8 cellular contexts compared by ENCODE assay signal in the genomic region with DNA sequence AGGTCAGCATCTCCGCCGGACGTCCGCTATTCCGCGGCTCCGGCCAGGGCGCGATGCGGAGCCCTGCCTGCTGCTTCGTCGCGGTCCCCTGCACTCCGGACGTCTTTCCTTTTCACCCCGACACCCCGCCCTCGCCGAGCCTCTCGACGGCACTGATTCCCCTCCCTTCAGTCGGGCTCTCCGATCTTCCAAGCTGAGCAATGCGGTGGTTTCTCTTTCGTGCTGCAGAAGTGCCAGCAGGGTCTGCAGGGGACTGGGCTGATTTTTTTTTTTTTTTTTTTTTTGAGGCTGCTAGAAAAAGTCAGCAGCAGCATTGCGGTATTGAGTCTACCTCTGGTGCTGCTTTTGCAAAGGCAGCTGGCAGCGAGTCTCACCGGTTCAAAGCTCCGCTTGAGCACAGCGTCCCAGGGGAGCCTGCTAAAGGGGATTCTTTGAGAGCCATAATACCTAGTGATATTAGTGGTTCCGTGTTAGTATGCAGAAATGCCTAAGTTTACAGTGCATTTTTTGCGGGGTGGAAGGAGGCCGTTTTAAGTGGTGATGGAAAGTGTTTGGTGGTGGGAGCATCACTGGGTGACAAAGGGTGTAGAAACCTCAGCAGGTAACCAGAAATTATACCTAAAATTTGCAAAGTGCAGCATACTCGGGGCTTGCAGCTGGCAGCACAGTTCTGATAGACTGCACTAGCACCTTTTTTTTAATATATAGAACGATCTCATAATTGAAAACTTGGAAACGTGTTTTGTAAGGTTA. TPM values are rescaled to one million over a fixed set of nuclear protein-coding genes. Genes with fewer than 3 reads are reported as not detected.
A peak's percentile ranks its signal among the peaks of the same experiment; 100 is the strongest.
DNase-seq lines count a peak whose midpoint lies in the region; ATAC-seq and TF ChIP-seq lines count a peak whose summit lies in the region.

No MANE protein-coding gene starts in this region.

- H3K4me2 ChIP-seq in KMS-11 (peak overlapping the region; percentile 52), trophoblast cell (ENCODE audit: low read length) (peak overlapping the region; percentile 94)

- H3K4ac ChIP-seq in trophoblast cell (ENCODE audit: low read depth, low read length) = peak overlapping the region; percentile 47

- H3K9ac ChIP-seq in KMS-11 (peak overlapping the region; percentile 42; the same call in 1 of the 2 replicates), trophoblast cell (ENCODE audit: low read length) (peak overlapping the region; percentile 60)

- H2AFZ ChIP-seq in KMS-11 (ENCODE audit: low read depth) (peak overlapping the region; percentile 38), trophoblast cell (ENCODE audit: insufficient read depth, low read length, poor library complexity) (peak overlapping the region; percentile 86)

- no CpG with 5 or more reads among the region's 36 CpGs for WGBS in trophoblast cell (ENCODE audit: extremely low coverage, insufficient coverage, insufficient read length)

- H3K23ac ChIP-seq in trophoblast cell (ENCODE audit: low read length) = no peak overlapping the region

- H4K91ac ChIP-seq in trophoblast cell (ENCODE audit: low read depth, low read length) = no peak overlapping the region

- H3K27me3 Mint-ChIP-seq in activated naive CD4-positive, alpha-beta T cell treated with anti-CD3 and anti-CD28 coated beads, Interleukin-2, amount 50 U/mL, for 24 hours = no peaks in the 10 kb centered on the region
- no peaks in the 10 kb centered on the region for H3K27me3 Mint-ChIP-seq in type B pancreatic cell

- H3K79me2 ChIP-seq in KMS-11 (ENCODE audit: insufficient read depth, low read depth) (peaks cover 38% of the 10 kb centered on the region), trophoblast cell (ENCODE audit: control insufficient read depth, insufficient read depth, low read length, poor library complexity) (peaks cover 6% of the 10 kb centered on the region)

- in situ Hi-C loops in SK-MEL-5 (cut with HindIII; ENCODE audit: low pct_unique_long_range_greater_than_20kb, low sequenced_read_pairs) = no loop called here

- peaks cover 32% of the 10 kb centered on the region for H3K4me1 ChIP-seq in KMS-11 (ENCODE audit: low read depth, poor library complexity, severe bottlenecking)
- H3K4me1 ChIP-seq in trophoblast cell (ENCODE audit: control insufficient read depth in 1 of 2, insufficient read depth in 2 of 2, low read length in 2 of 2) = peaks cover 6 to 8% of the 10 kb centered on the region in 2 experiments

- H2BK120ac ChIP-seq in trophoblast cell (ENCODE audit: insufficient read depth, low read length, poor library complexity) = peak overlapping the region; percentile 49

- H3K9me3 ChIP-seq in trophoblast cell (ENCODE audit: insufficient read depth, low read depth, low read length) = no peaks in the 10 kb centered on the region

- H2BK5ac ChIP-seq in trophoblast cell (ENCODE audit: low read depth, low read length, poor library complexity) = peak overlapping the region; percentile 93

- H3K27me3 ChIP-seq in KMS-11 (ENCODE audit: insufficient read depth, low read depth) = no peaks in the 10 kb centered on the region
- no peaks in the 10 kb centered on the region for H3K27me3 ChIP-seq in trophoblast cell (ENCODE audit: insufficient read depth, low read length)

- H3K36me3 ChIP-seq in KMS-11 (ENCODE audit: insufficient read depth) (no peaks in the 10 kb centered on the region), trophoblast cell (ENCODE audit: control insufficient read depth in 1 of 2, insufficient read depth in 2 of 2, low read length in 2 of 2) (no peaks in the 10 kb centered on the region)

- peak overlapping the region; percentile 86 for H3K27ac Mint-ChIP-seq in activated naive CD4-positive, alpha-beta T cell treated with anti-CD3 and anti-CD28 coated beads, Interleukin-2, amount 50 U/mL, for 24 hours
- H3K27ac Mint-ChIP-seq in type B pancreatic cell = peak overlapping the region; percentile 96

- peaks cover 72% of the 10 kb centered on the region for H3K4me1 Mint-ChIP-seq in activated naive CD4-positive, alpha-beta T cell treated with anti-CD3 and anti-CD28 coated beads, Interleukin-2, amount 50 U/mL, for 24 hours
- H3K4me1 Mint-ChIP-seq in type B pancreatic cell (ENCODE audit: unreplicated experiment) = peaks cover 44% of the 10 kb centered on the region

- peak; percentile 75 for DNase-seq in Daoy (ENCODE audit: low read depth)
- peak; percentile 58 for DNase-seq in SK-MEL-5 (ENCODE audit: low read depth, low spot score)
- peak; percentile 92 for DNase-seq in Right ventricle myocardium inferior (ENCODE audit: missing footprints)
- peak; percentile 26 to 61 for DNase-seq in trophoblast cell
- peak; percentile 76 for DNase-seq in type B pancreatic cell (ENCODE audit: extremely low spot score, unreplicated experiment)

- H3K27ac ChIP-seq in KMS-11 (peak overlapping the region; percentile 60), trophoblast cell (ENCODE audit: low read depth, low read length) (peak overlapping the region; percentile 92)

- peak overlapping the region; percentile 80 for H3K14ac ChIP-seq in trophoblast cell (ENCODE audit: low read length)

- H3K18ac ChIP-seq in trophoblast cell (ENCODE audit: low read length) = peak overlapping the region; percentile 92

- peaks cover 18% of the 10 kb centered on the region for H3K79me1 ChIP-seq in trophoblast cell (ENCODE audit: low read length)

- ATAC-seq in GM21737 (IDR thresholded peaks at IDR 0.05; ENCODE audit: unreplicated experiment) (peak; percentile 40), Right ventricle myocardium inferior (peak; percentile 17)

- H2AK5ac ChIP-seq in trophoblast cell (ENCODE audit: low read length) = no peak overlapping the region

- H3K4me3 Mint-ChIP-seq in activated naive CD4-positive, alpha-beta T cell treated with anti-CD3 and anti-CD28 coated beads, Interleukin-2, amount 50 U/mL, for 24 hours = peak overlapping the region; percentile 94
- H3K4me3 Mint-ChIP-seq in type B pancreatic cell = peak overlapping the region; percentile 95

- no peaks in the 10 kb centered on the region for H4K20me1 ChIP-seq in KMS-11 (ENCODE audit: insufficient read depth)

- H3K36me3 Mint-ChIP-seq in activated naive CD4-positive, alpha-beta T cell treated with anti-CD3 and anti-CD28 coated beads, Interleukin-2, amount 50 U/mL, for 24 hours = no peaks in the 10 kb centered on the region
- H3K36me3 Mint-ChIP-seq in type B pancreatic cell = peaks cover 3% of the 10 kb centered on the region

- peak overlapping the region; percentile 76 for H4K8ac ChIP-seq in trophoblast cell (ENCODE audit: low read depth, low read length)

- TF ChIP-seq CTCF in KMS-11 (conservative IDR thresholded peaks at IDR 0.05; ENCODE audit: low read depth, low read length) = no peak
- TF ChIP-seq CTCF in type B pancreatic cell (conservative IDR thresholded peaks at IDR 0.05) = no peak

- H2BK12ac ChIP-seq in trophoblast cell (ENCODE audit: low read length) = no peak overlapping the region

- no peaks in the 10 kb centered on the region for H3K9me3 Mint-ChIP-seq in activated naive CD4-positive, alpha-beta T cell treated with anti-CD3 and anti-CD28 coated beads, Interleukin-2, amount 50 U/mL, for 24 hours
- H3K9me3 Mint-ChIP-seq in type B pancreatic cell = no peaks in the 10 kb centered on the region

- intact Hi-C loops in Right ventricle myocardium inferior (cut with DNase I) = loop anchor here (2.0 to 5.0 kb wide), 3 partner anchors 131 to 279 kb away; no protein-coding TSS in a partner anchor

- H4K12ac ChIP-seq in trophoblast cell (ENCODE audit: low read depth, low read length) = peak overlapping the region; percentile 36

- H3K4me3 ChIP-seq in KMS-11 (IDR thresholded peaks at IDR 0.05; ENCODE audit: insufficient read depth, low read depth, low read length) (no peak overlapping the region), trophoblast cell (ENCODE audit: low read depth, low read length) (peak overlapping the region; percentile 92)

RNA-seq across cellular contexts. Expression of a gene that starts 1.0 kb away (rescaled TPM):
- total RNA-seq in Daoy (2014; rRNA removed; shearing (Covaris generic)) = 15.3 and 38.9 TPM in 2 replicates
- total RNA-seq in SK-MEL-5 (2014; rRNA removed; shearing (Covaris generic)) = 16.3 and 19.7 TPM in 2 replicates
- polyA plus RNA-seq in SK-MEL-5 (2015; cell fraction: cytosol; rRNA removed) = 14.3 and 16.1 TPM in 2 replicates
- polyA plus RNA-seq in SK-MEL-5 (2015; cell fraction: nucleus; rRNA removed) = 91.5 and 99.9 TPM in 2 replicates
- total RNA-seq in Right ventricle myocardium inferior = 9.2 TPM
- 22.3 and 22.8 TPM in 2 replicates for polyA plus RNA-seq in trophoblast cell (2013)
- total RNA-seq in type B pancreatic cell (ENCODE audit: low replicate concordance) = 27.1 and 36.2 TPM in 2 replicates
